In genomic region chr1:904271-904950, GRCh38 we compare ENCODE assay signal across 8 cellular contexts. TPM values are rescaled to one million over a fixed set of nuclear protein-coding genes. Genes with fewer than 3 reads are reported as not detected.
DNase-seq lines count a peak whose midpoint lies in the region; ATAC-seq lines count a peak whose summit lies in the region.

No MANE protein-coding gene starts in this region.

- H3K4me3 ChIP-seq in effector memory CD4-positive, alpha-beta T cell (ENCODE audit: insufficient read depth, low read depth, low read length, poor library complexity, severe bottlenecking): peak overlapping the region; percentile 20
- peak overlapping the region; percentile 44 for H3K4me3 ChIP-seq in mesodermal cell (ENCODE audit: extremely low read depth, insufficient read depth, low read length, poor library complexity, severe bottlenecking)

- WGBS in mesodermal cell (ENCODE audit: insufficient coverage in 2 of 2), 2 experiments: 1% methylated on average over 29 to 60 of the region's 92 CpGs

- peaks cover 20% of the 10 kb centered on the region for H3K27me3 ChIP-seq in effector memory CD4-positive, alpha-beta T cell (replicated peaks; ENCODE audit: control insufficient read depth, insufficient read depth, low read length, poor library complexity, severe bottlenecking)

- DNase-seq in EL (peak; percentile 79), NCI-H82 (lab: John Stamatoyannopoulos, UW) (peak; percentile 82)
- peak; percentile 95 for DNase-seq in activated CD8-positive, alpha-beta memory T cell treated with anti-CD3 and anti-CD28 coated beads for 24 hours
- peak; percentile 62 to 70 (median 69) for DNase-seq in effector memory CD4-positive, alpha-beta T cell
- DNase-seq in stimulated activated CD8-positive, alpha-beta memory T cell treated with anti-CD3 and anti-CD28 coated beads, Interleukin-4, amount 100 ng/mL, for 1 hour (ENCODE audit: low read depth in 2 of 2, low spot score in 1 of 2): peak; percentile 65 to 72

- ATAC-seq in HG02938 (IDR thresholded peaks at IDR 0.05; ENCODE audit: unreplicated experiment) (peak; percentile 53), HG03108 (IDR thresholded peaks at IDR 0.05; ENCODE audit: unreplicated experiment) (no peak)

- no peak overlapping the region for H3K27ac ChIP-seq in effector memory CD4-positive, alpha-beta T cell (ENCODE audit: insufficient read depth, low read length, poor library complexity, severe bottlenecking)
- H3K27ac ChIP-seq in mesodermal cell (ENCODE audit: low read depth, low read length, severe bottlenecking): no peak overlapping the region

- H3K9me3 ChIP-seq in effector memory CD4-positive, alpha-beta T cell (ENCODE audit: control insufficient read depth, low read length): no peaks in the 10 kb centered on the region
- H3K9me3 ChIP-seq in mesodermal cell (ENCODE audit: control insufficient read depth, low read length): no peaks in the 10 kb centered on the region

- no peaks in the 10 kb centered on the region for H3K36me3 ChIP-seq in effector memory CD4-positive, alpha-beta T cell (ENCODE audit: control insufficient read depth, insufficient read depth, low read length)
- no peaks in the 10 kb centered on the region for H3K36me3 ChIP-seq in mesodermal cell (ENCODE audit: control insufficient read depth, insufficient read depth, low read length)

- peaks cover 10% of the 10 kb centered on the region for H3K4me1 ChIP-seq in effector memory CD4-positive, alpha-beta T cell (ENCODE audit: control insufficient read depth, insufficient read depth, low read length, poor library complexity, severe bottlenecking)
- H3K4me1 ChIP-seq in mesodermal cell (ENCODE audit: control insufficient read depth, insufficient read depth, low read length, poor library complexity, severe bottlenecking): no peaks in the 10 kb centered on the region

RNA-seq across cellular contexts. Expression of gene SAMD11, which starts 19.3 kb away (rescaled TPM):
- polyA plus RNA-seq in mesodermal cell (2013, experiment 1 of 2): 59.2 TPM
- polyA plus RNA-seq in mesodermal cell (2013, experiment 2 of 2): 43.4 TPM

RNA-seq across cellular contexts. Expression of gene NOC2L, which starts 54.6 kb away (rescaled TPM):
- 75.0 TPM for polyA plus RNA-seq in mesodermal cell (2013, experiment 1 of 2)
- polyA plus RNA-seq in mesodermal cell (2013, experiment 2 of 2): 63.3 TPM

RNA-seq across cellular contexts. Expression of gene KLHL17, which starts 56.0 kb away (rescaled TPM):
- 34.7 TPM for polyA plus RNA-seq in mesodermal cell (2013, experiment 1 of 2)
- 25.9 TPM for polyA plus RNA-seq in mesodermal cell (2013, experiment 2 of 2)
